Comparison of ENCODE assay signal across 14 cellular contexts in the genomic region with DNA sequence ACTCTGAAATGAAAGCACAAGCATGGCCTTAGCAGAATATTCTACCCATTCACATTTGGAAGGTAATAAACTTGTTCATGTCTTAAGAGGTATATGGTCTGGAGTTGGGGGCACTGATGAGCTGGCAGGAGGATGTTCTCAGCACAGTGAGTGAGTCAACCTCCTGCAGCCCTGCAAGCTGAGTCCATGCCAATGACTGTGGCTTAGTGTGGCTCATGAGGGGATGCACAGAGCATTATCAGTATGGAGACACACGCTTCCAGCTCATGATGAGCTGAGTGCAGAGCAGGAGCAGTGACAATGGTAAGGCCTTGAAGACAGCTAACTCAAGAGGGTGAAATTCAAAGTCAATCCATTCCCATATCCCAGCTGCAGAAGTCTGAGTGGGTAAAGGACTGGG.
A peak's percentile ranks its signal among the peaks of the same experiment; 100 is the strongest.
DNase-seq lines count a peak whose midpoint lies in the region; ATAC-seq, FAIRE-seq and TF ChIP-seq lines count a peak whose summit lies in the region.
"Had no signal": no experiment of that assay in that cellular context is flagged by ENCODE, and none has a peak within 500 bp of the region (broad histone marks: within the 10 kb centered on the region; RNA-seq: fewer than 3 reads in every experiment).

No MANE protein-coding gene starts in this region.

- no peak for ATAC-seq in HG02840 (IDR thresholded peaks at IDR 0.05; ENCODE audit: low FRiP score, unreplicated experiment)

- H3K9me3 Mint-ChIP-seq in activated naive CD8-positive, alpha-beta T cell treated with anti-CD3 and anti-CD28 coated beads for 36 hours, result peaks cover 2% of the 10 kb centered on the region
- H3K9me3 Mint-ChIP-seq: immature natural killer cell had no signal

- H3K4me3 ChIP-seq in ACC112 (ENCODE audit: low read depth, low read length), result no peak overlapping the region
- H3K4me3 ChIP-seq: dorsolateral prefrontal cortex had no signal

- H3K79me2 ChIP-seq in ACC112 (ENCODE audit: control insufficient read depth, insufficient read depth, low read length, unreplicated experiment), result no peaks in the 10 kb centered on the region

- DNase-seq in H54 (ENCODE audit: insufficient read length, low spot score) (peak; percentile 43), lung microvascular endothelial cell (ENCODE audit: low read depth in 2 of 2) (peak; percentile 61 to 94), NCI-H128 (lab: John Stamatoyannopoulos, UW; ENCODE audit: unreplicated experiment) (no peak), C1 segment of cervical spinal cord (lab: John Stamatoyannopoulos, UW) (no peak), DMS53 treated with DMSO at 0.1 percent for 48 hours (lab: John Stamatoyannopoulos, UW; ENCODE audit: unreplicated experiment) (no peak)
- DNase-seq in activated naive CD8-positive, alpha-beta T cell treated with anti-CD3 and anti-CD28 coated beads for 36 hours, result peak; percentile 16
- DNase-seq: dorsolateral prefrontal cortex, immature natural killer cell, NCI-H1436 treated with DMSO at 0.1 percent for 48 hours, occipital lobe, SHP77 treated with DMSO at 0.1 percent for 48 hours had no signal

- peaks cover 3% of the 10 kb centered on the region for H3K27me3 Mint-ChIP-seq in activated naive CD8-positive, alpha-beta T cell treated with anti-CD3 and anti-CD28 coated beads for 36 hours

- TF ChIP-seq POLR2A in H54 (IDR thresholded peaks at IDR 0.05; ENCODE audit: low read depth, low read length), result no peak

- H3K27me3 ChIP-seq in ACC112 (ENCODE audit: insufficient read depth, low read length), result no peaks in the 10 kb centered on the region

- peak; percentile 99 for FAIRE-seq in H54 (lab: Jason Lieb, UNC)
- FAIRE-seq: D721Med had no signal

- no peak overlapping the region for H3K27ac Mint-ChIP-seq in activated naive CD8-positive, alpha-beta T cell treated with anti-CD3 and anti-CD28 coated beads for 36 hours
- H3K27ac Mint-ChIP-seq: immature natural killer cell had no signal

- H2AFZ ChIP-seq in ACC112 (ENCODE audit: low read length, unreplicated experiment), result no peak overlapping the region

- peaks cover 39% of the 10 kb centered on the region for H3K4me1 ChIP-seq in ACC112 (ENCODE audit: control insufficient read depth, insufficient read depth, low read length, unreplicated experiment)

- no peaks in the 10 kb centered on the region for H3K36me3 ChIP-seq in ACC112 (ENCODE audit: insufficient read depth, low read length)

- no peaks in the 10 kb centered on the region for H3K36me3 Mint-ChIP-seq in activated naive CD8-positive, alpha-beta T cell treated with anti-CD3 and anti-CD28 coated beads for 36 hours

- peaks cover 32% of the 10 kb centered on the region for H3K4me1 Mint-ChIP-seq in activated naive CD8-positive, alpha-beta T cell treated with anti-CD3 and anti-CD28 coated beads for 36 hours

- peak overlapping the region; percentile 46; the same call in 1 of the 2 replicates for H3K27ac ChIP-seq in ACC112 (ENCODE audit: low read depth, low read length)
- H3K27ac ChIP-seq: dorsolateral prefrontal cortex had no signal

- H3K4me3 Mint-ChIP-seq in activated naive CD8-positive, alpha-beta T cell treated with anti-CD3 and anti-CD28 coated beads for 36 hours, result no peak overlapping the region
- H3K4me3 Mint-ChIP-seq: immature natural killer cell had no signal

Comparison
In these comparisons a context has a peak if more than half of its experiments do, and no peak if none do; other contexts are left out.
1. DNase-seq: peak in H54 (single experiment), activated naive CD8-positive, alpha-beta T cell treated with anti-CD3 and anti-CD28 coated beads for 36 hours (single experiment) and lung microvascular endothelial cell (2 of 2); none in NCI-H128 (single experiment), C1 segment of cervical spinal cord (0 of 14) and DMS53 treated with DMSO at 0.1 percent for 48 hours (single experiment).